ENCODE assay signal across 8 cellular contexts in the genomic region with DNA sequence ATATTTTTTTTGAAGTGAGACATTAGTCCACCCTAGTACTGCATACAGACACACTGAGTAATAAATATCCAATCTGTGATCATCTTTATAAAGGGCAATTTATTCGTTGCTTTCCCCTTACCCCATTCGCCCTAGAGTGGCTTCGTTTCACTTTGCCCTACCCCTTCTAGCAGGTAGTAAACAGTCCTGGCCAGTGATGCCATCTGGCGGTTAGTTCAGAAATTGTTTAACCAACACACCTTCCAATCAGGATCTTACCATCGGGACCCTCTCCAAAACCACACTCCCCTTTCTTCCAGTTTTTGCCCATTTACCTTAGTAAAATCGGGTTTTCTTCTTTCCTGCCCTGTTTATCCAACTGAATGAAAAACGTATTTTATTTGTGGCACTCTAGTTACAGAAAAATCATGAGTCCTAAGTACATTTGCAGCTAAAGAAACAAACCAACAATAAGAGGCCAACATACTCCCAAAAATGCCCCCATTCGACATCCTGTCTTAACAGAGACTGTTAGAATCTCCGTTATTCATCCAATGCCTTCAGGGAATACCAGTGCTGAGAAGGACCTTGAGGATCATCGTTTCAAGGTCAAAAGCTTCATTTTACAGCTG. TPM values are rescaled to one million over a fixed set of nuclear protein-coding genes. Genes with fewer than 3 reads are reported as not detected.
DNase-seq lines count a peak whose midpoint lies in the region; ATAC-seq and TF ChIP-seq lines count a peak whose summit lies in the region.

No MANE protein-coding gene starts in this region.

- no peaks in the 10 kb centered on the region for H3K9me2 ChIP-seq in HCT116 (ENCODE audit: insufficient read depth)

- H3K9me3 ChIP-seq in HCT116 (ENCODE audit: control insufficient read depth in 1 of 2, insufficient read depth in 1 of 2, low read depth in 1 of 2, low read length in 2 of 2) (no peaks in the 10 kb centered on the region), adrenal gland (replicated peaks in 1 of 3) (no peaks in the 10 kb centered on the region), left ventricle myocardium inferior (replicated peaks) (no peaks in the 10 kb centered on the region)

- WGBS in adrenal gland, 4 donors = 9 to 11% (median 10%) methylated on average over 10 of the region's 10 CpGs

- POLR2A ChIA-PET in HCT116 (lab: Charles Lee) = no interaction called here

- H3K79me2 ChIP-seq in HCT116 (ENCODE audit: insufficient read depth, low read length) = peaks cover 66% of the 10 kb centered on the region

- ATAC-seq in HCT116 (peak; percentile 36), HG03469 (IDR thresholded peaks at IDR 0.05; ENCODE audit: unreplicated experiment) (no peak)

- peak; percentile 52 to 72 (median 58); a peak in 5 of 6 replicates for TF ChIP-seq CTCF in HCT116 (IDR thresholded peaks at IDR 0.05 in 2 of 3, conservative IDR thresholded peaks at IDR 0.05 in 1 of 3; ENCODE audit: borderline replicate concordance in 1 of 3, insufficient read depth in 1 of 3, low read depth in 2 of 3, low read length in 2 of 3)
- peak; percentile 50 to 86 (median 77) for TF ChIP-seq CTCF in adrenal gland (IDR thresholded peaks at IDR 0.05)
- TF ChIP-seq CTCF in left ventricle myocardium inferior (IDR thresholded peaks at IDR 0.05; ENCODE audit: borderline replicate concordance) = peak; percentile 82

- intact Hi-C loops in HCT116 (cut with micrococcal nuclease) = loop anchor here (1.0 kb wide), 3 partner anchors 330 to 1475 kb away; no protein-coding TSS in a partner anchor
- intact Hi-C loops in adrenal gland (cut with DNase I) = loop anchor here (5.0 kb wide), 2 partner anchors 329 to 334 kb away; no protein-coding TSS in a partner anchor
- intact Hi-C loops in left ventricle myocardium inferior (cut with micrococcal nuclease) = loop anchor here (2.0 kb wide), 1 partner anchor 331 kb away; no protein-coding TSS in a partner anchor

- TSS peak; percentile 38 for BruUV-seq in HCT116 (replicated peaks; lab: Mats Ljungman, UMichigan)

- TF ChIP-seq POLR2A in HCT116 (IDR thresholded peaks at IDR 0.05; ENCODE audit: borderline replicate concordance, extremely low read depth, insufficient read depth, insufficient read length) (no peak), adrenal gland (IDR thresholded peaks at IDR 0.05) (no peak)

- H3K36me3 ChIP-seq in HCT116 (ENCODE audit: control insufficient read depth in 1 of 2, insufficient read depth in 2 of 2, low read length in 2 of 2) = peaks cover 0 to 6% of the 10 kb centered on the region in 2 experiments; a peak in 1 of 4 replicates
- H3K36me3 ChIP-seq in adrenal gland (replicated peaks in 1 of 2) = no peaks in the 10 kb centered on the region
- H3K36me3 ChIP-seq in left ventricle myocardium inferior = peaks cover 2% of the 10 kb centered on the region
- no peaks in the 10 kb centered on the region for H3K36me3 ChIP-seq in rectal smooth muscle tissue (ENCODE audit: control insufficient read depth, insufficient read depth, low read length)

- H3K27me3 ChIP-seq in HCT116 (ENCODE audit: insufficient read depth, low read length) (no peaks in the 10 kb centered on the region), adrenal gland (no peaks in the 10 kb centered on the region), left ventricle myocardium inferior (ENCODE audit: low read depth) (no peaks in the 10 kb centered on the region), rectal smooth muscle tissue (ENCODE audit: control insufficient read depth, insufficient read depth, low read length) (no peaks in the 10 kb centered on the region)

- TF ChIP-seq RAD21 in HCT116 (IDR thresholded peaks at IDR 0.05; ENCODE audit: low read depth) = peak; percentile 79

- H3K9ac ChIP-seq in HCT116 (ENCODE audit: low read length) = peak overlapping the region; percentile 90; the same call in 1 of the 2 replicates
- no peak overlapping the region for H3K9ac ChIP-seq in rectal smooth muscle tissue (ENCODE audit: low read length)

- CTCF ChIA-PET in HCT116 (lab: Charles Lee) = no interaction called here

- H4K20me1 ChIP-seq in HCT116 (ENCODE audit: insufficient read depth) = peaks cover 21% of the 10 kb centered on the region; the same call in 1 of the 2 replicates

- no peak overlapping the region for H2AFZ ChIP-seq in HCT116 (ENCODE audit: low read depth, low read length, poor library complexity, severe bottlenecking)

- H3K27ac ChIP-seq in HCT116 (ENCODE audit: low read depth, low read length) (no peak overlapping the region), adrenal gland (peak overlapping the region in 3 of 5 donors; percentile 98 to 100 (median 99)), left ventricle myocardium inferior (replicated peaks) (peak overlapping the region; percentile 99), rectal smooth muscle tissue (ENCODE audit: low read depth, low read length) (peak overlapping the region; percentile 22)

- H3K4me2 ChIP-seq in HCT116 (ENCODE audit: low read length) = peak overlapping the region; percentile 92

- H3K4me3 ChIP-seq in HCT116 (replicated peaks in 1 of 2; ENCODE audit: low read depth in 1 of 2, low read length in 2 of 2) (peak overlapping the region; percentile 9 to 87; a peak in 3 of 4 replicates), adrenal gland (peak overlapping the region in 1 of 4 donors; percentile 84), left ventricle myocardium inferior (peak overlapping the region; percentile 98), rectal smooth muscle tissue (ENCODE audit: low read length) (peak overlapping the region; percentile 98)

- DNase-seq in GDM1 (lab: John Stamatoyannopoulos, UW) = peak; percentile 30
- DNase-seq in HCT116 (ENCODE audit: low read depth, low spot score) = peak; percentile 69
- peak; percentile 89 for DNase-seq in NAMALWA (ENCODE audit: low spot score)
- peak; percentile 0 to 43 for DNase-seq in SW 1271 (lab: John Stamatoyannopoulos, UW)
- DNase-seq in adrenal gland = peak; percentile 73 to 89 (median 79)
- peak; percentile 29 for DNase-seq in left ventricle myocardium inferior

- peaks cover 8 to 18% of the 10 kb centered on the region in 2 experiments for H3K4me1 ChIP-seq in HCT116 (ENCODE audit: control insufficient read depth in 1 of 2, insufficient read depth in 2 of 2, low read length in 2 of 2)
- H3K4me1 ChIP-seq in adrenal gland (replicated peaks in 1 of 2) = peaks cover 16 to 37% of the 10 kb centered on the region in 2 donors
- peaks cover 71% of the 10 kb centered on the region for H3K4me1 ChIP-seq in left ventricle myocardium inferior
- H3K4me1 ChIP-seq in rectal smooth muscle tissue (ENCODE audit: control insufficient read depth, insufficient read depth, low read length) = peaks cover 12% of the 10 kb centered on the region

- RAD21 ChIA-PET in HCT116 (lab: Charles Lee; ENCODE audit: low non-redundant PET in 1 of 2, low total read pairs in 2 of 2, uncharacterized antibody in 2 of 2, unreplicated experiment in 2 of 2) = no interaction called here

TF ChIP-seq in HCT116, 20 proteins besides CTCF, POLR2A, EP300 and RAD21:
- TF ChIP-seq CBX3 (IDR thresholded peaks at IDR 0.05; ENCODE audit: low read depth) (peak; percentile 14; the same call in 1 of the 2 replicates), YY1 (IDR thresholded peaks at IDR 0.05; ENCODE audit: extremely low read depth, insufficient replicate concordance, low read depth, low read length) (no peak)

RNA-seq across cellular contexts. Expression of gene PPA2, which starts 2.2 kb away (rescaled TPM):
- total RNA-seq in HCT116 (2021; ENCODE audit: unreplicated experiment) (98.5 TPM), adrenal gland (100 to 1,000 TPM in 5 of 8 donors, 10 to 100 TPM in 3; 77.1 to 342 (median 124) TPM), left ventricle myocardium inferior (83.7 TPM)
- polyA plus RNA-seq in HCT116 (2012) = 47.7 and 63.7 TPM in 2 replicates
- 100 to 1,000 TPM in 1 of 3 donors, 10 to 100 TPM in 2; 61.7 to 110 (median 86.6) TPM for polyA plus RNA-seq in adrenal gland

Comparison
In these comparisons a context has a peak if more than half of its experiments do, and no peak if none do; other contexts are left out.
1. DNase-seq: peak in every context shown above with its lines; median percentile 89 in NAMALWA; 79 in adrenal gland; 69 in HCT116; 30 in GDM1; 29 in left ventricle myocardium inferior; 22 in SW 1271.